ENCODE assay signal across 17 cellular contexts in genomic region chr12:68733661-68734071, GRCh38. TPM values are rescaled to one million over a fixed set of nuclear protein-coding genes. Genes with fewer than 3 reads are reported as not detected.
A peak's percentile ranks its signal among the peaks of the same experiment; 100 is the strongest.
DNase-seq lines count a peak whose midpoint lies in the region; ATAC-seq, FAIRE-seq and TF ChIP-seq lines count a peak whose summit lies in the region.
"Had no signal": no experiment of that assay in that cellular context is flagged by ENCODE, and none has a peak within 500 bp of the region (broad histone marks: within the 10 kb centered on the region; RNA-seq: fewer than 3 reads in every experiment).

No MANE protein-coding gene starts in this region.

- FAIRE-seq in HepG2 (lab: Jason Lieb, UNC), result no peak
- FAIRE-seq: GM12878, pancreas had no signal

- CTCF ChIA-PET in HepG2 (lab: Yijun Ruan, JAX; ENCODE audit: low intra/inter-chr PET ratio, low total read pairs), result no interaction called here
- CTCF ChIA-PET in HEK293T (lab: Yijun Ruan, JAX), result no interaction called here

- H3K4me3 ChIP-seq in HepG2 (replicated peaks in 1 of 3; ENCODE audit: insufficient read depth in 1 of 3, low read depth in 2 of 3, low read length in 3 of 3) (no peak overlapping the region), right lobe of liver (no peak overlapping the region), fibroblast of mammary gland (ENCODE audit: control insufficient read depth, low read depth, low read length) (no peak overlapping the region), lower lobe of right lung (no peak overlapping the region)
- H3K4me3 ChIP-seq: gastroesophageal sphincter, GM12878, pancreas, PC-9 had no signal

- BruUV-seq in HepG2 (replicated peaks; lab: Mats Ljungman, UMichigan), result no TSS peak

- TF ChIP-seq POLR2A in HepG2 (IDR thresholded peaks at IDR 0.05; ENCODE audit: insufficient read depth in 1 of 2, low read depth in 2 of 2, low read length in 2 of 2) (no peak), right lobe of liver (IDR thresholded peaks at IDR 0.05) (no peak)

- no peak overlapping the region for H3K27ac ChIP-seq in HepG2 (ENCODE audit: extremely low read length, insufficient read depth, low read length)
- H3K27ac ChIP-seq in right lobe of liver, result no peak overlapping the region
- no peak overlapping the region for H3K27ac ChIP-seq in lower lobe of right lung
- H3K27ac ChIP-seq: gastroesophageal sphincter, pancreas, PC-9 had no signal

- TF ChIP-seq CTCF in HepG2 (CRISPR knock-in tag; IDR thresholded peaks at IDR 0.05) (no peak), right lobe of liver (IDR thresholded peaks at IDR 0.05) (no peak), fibroblast of mammary gland (conservative IDR thresholded peaks at IDR 0.05; ENCODE audit: control insufficient read depth, insufficient read depth, low read depth, low read length) (no peak), lower lobe of right lung (IDR thresholded peaks at IDR 0.05) (no peak)

- DNase-seq in HepG2 (ENCODE audit: low spot score), result no peak
- DNase-seq in right lobe of liver, result no peak
- peak; percentile 65 for DNase-seq in fibroblast of mammary gland (ENCODE audit: low read depth)
- DNase-seq in lower lobe of right lung, result no peak
- DNase-seq in HEK293T (ENCODE audit: extremely low spot score), result no peak
- no peak for DNase-seq in OCI-M1 (lab: John Stamatoyannopoulos, UW)
- DNase-seq in NCI-H187 treated with DMSO at 0.1 percent for 48 hours (lab: John Stamatoyannopoulos, UW), result no peak
- DNase-seq: activated CD4-positive, alpha-beta T cell treated with anti-CD3 and anti-CD28 coated beads for 1 hour; DMS79; immature natural killer cell; midbrain; NCI-H510A treated with DMSO at 0.1 percent for 48 hours; pancreas; PC-9 had no signal

- no peak for TF ChIP-seq RAD21 in HepG2 (CRISPR knock-in tag; IDR thresholded peaks at IDR 0.05)

- H3K27me3 ChIP-seq in HepG2 (ENCODE audit: control insufficient read depth in 1 of 2, insufficient read depth in 2 of 2, low read length in 2 of 2) (no peaks in the 10 kb centered on the region), right lobe of liver (no peaks in the 10 kb centered on the region), lower lobe of right lung (ENCODE audit: low read depth) (no peaks in the 10 kb centered on the region)
- H3K27me3 ChIP-seq: gastroesophageal sphincter, pancreas had no signal

- intact Hi-C loops in HepG2 (cut with micrococcal nuclease; ENCODE audit: unreplicated experiment), result no loop called here
- intact Hi-C loops in right lobe of liver (cut with DNase I), result no loop called here
- intact Hi-C loops in lower lobe of right lung (cut with DNase I), result no loop called here

- H3K4me2 ChIP-seq in HepG2 (ENCODE audit: low read depth, low read length), result no peak overlapping the region
- H3K4me2 ChIP-seq: PC-9 had no signal

- H4K20me1 ChIP-seq in HepG2 (ENCODE audit: insufficient read depth, low read length), result no peaks in the 10 kb centered on the region

- no peak overlapping the region for H3K9ac ChIP-seq in HepG2 (ENCODE audit: insufficient read depth, low read depth, low read length)

- H3K9me3 ChIP-seq in HepG2 (ENCODE audit: low read length) (no peaks in the 10 kb centered on the region), right lobe of liver (no peaks in the 10 kb centered on the region), lower lobe of right lung (no peaks in the 10 kb centered on the region)
- H3K9me3 ChIP-seq: gastroesophageal sphincter, pancreas had no signal

- POLR2A ChIA-PET in HepG2 (lab: Yijun Ruan, JAX) (no interaction called here), HEK293T (lab: Yijun Ruan, JAX) (no interaction called here)

- ATAC-seq in HepG2, result no peak
- no peak for ATAC-seq in right lobe of liver
- ATAC-seq in SK-N-SH treated with all-trans-retinoic acid at 6 μM for 48 hours, result peak; percentile 76
- ATAC-seq in lower lobe of right lung, result no peak
- ATAC-seq: gastroesophageal sphincter, GM12878, pancreas had no signal

- no peaks in the 10 kb centered on the region for H3K79me2 ChIP-seq in HepG2 (ENCODE audit: insufficient read depth, low read length)

- no peaks in the 10 kb centered on the region for H3K4me1 ChIP-seq in HepG2 (ENCODE audit: insufficient read depth, low read length)
- no peaks in the 10 kb centered on the region for H3K4me1 ChIP-seq in right lobe of liver
- H3K4me1 ChIP-seq in lower lobe of right lung, result no peaks in the 10 kb centered on the region
- H3K4me1 ChIP-seq: gastroesophageal sphincter, pancreas had no signal

- H2AFZ ChIP-seq in HepG2 (ENCODE audit: low read length), result no peak overlapping the region
- H2AFZ ChIP-seq: PC-9 had no signal

- TF ChIP-seq EP300 in HepG2 (IDR thresholded peaks at IDR 0.05; ENCODE audit: low read depth in 2 of 2, low read length in 2 of 2) (no peak), HepG2 (CRISPR knock-in tag; IDR thresholded peaks at IDR 0.05; ENCODE audit: borderline replicate concordance) (no peak)

- H3K36me3 ChIP-seq in HepG2 (replicated peaks in 1 of 2; ENCODE audit: control insufficient read depth in 1 of 2, insufficient read depth in 2 of 2, low read length in 2 of 2) (peaks cover 13 to 54% of the 10 kb centered on the region in 2 experiments), right lobe of liver (peaks cover 0 to 39% (median 15%) of the 10 kb centered on the region in 4 donors), lower lobe of right lung (peaks cover 61% of the 10 kb centered on the region)

- WGBS in HepG2 (ENCODE audit: low lambda C conversion rate), result 99% methylated on average over 4 of the region's 4 CpGs
- 91% methylated on average over 4 of the region's 4 CpGs for WGBS in right lobe of liver (ENCODE audit: insufficient coverage, low coverage, low lambda C conversion rate, missing lambda C conversion rate)

- in situ Hi-C loops in HepG2 (cut with HindIII; ENCODE audit: extremely low pct_ligation_motif_present, low pct_unique_long_range_greater_than_20kb), result no loop called here

TF ChIP-seq in HepG2, 621 proteins besides CTCF, POLR2A, EP300 and RAD21:
- TF ChIP-seq NBN (conservative IDR thresholded peaks at IDR 0.05) (no peak), NFE2L2 (IDR thresholded peaks at IDR 0.05; ENCODE audit: low read length) (peak; percentile 38; the same call in 1 of the 2 replicates)

TF ChIP-seq in SK-N-SH treated with all-trans-retinoic acid at 6 μM for 48 hours, 23 proteins besides CTCF, POLR2A, EP300 and RAD21 (continues in another document):
- TF ChIP-seq CSDC2 (CRISPR knock-in tag; IDR thresholded peaks at IDR 0.05) (no peak), RARB (CRISPR knock-in tag; IDR thresholded peaks at IDR 0.05) (no peak)

TF ChIP-seq in HEK293T, 16 proteins besides CTCF, POLR2A, EP300 and RAD21:
- no peak for TF ChIP-seq FOXA1 (IDR thresholded peaks at IDR 0.05)
- TF ChIP-seq NFRKB (IDR thresholded peaks at IDR 0.05), result no peak
- no peak for TF ChIP-seq CTBP1 (IDR thresholded peaks at IDR 0.05; ENCODE audit: borderline replicate concordance)

RNA-seq across cellular contexts. Expression of gene SLC35E3, which starts 12.3 kb away (rescaled TPM):
- total RNA-seq in HepG2 (2016; rRNA removed; fragmentation: Illumina TruSeq; extraction: Trizol) (12.2 and 22.1 TPM in 2 replicates), right lobe of liver (1 to 10 TPM; 2.4 to 7.7 (median 6.7) TPM), lower lobe of right lung (16.5 TPM)
- 2.1 and 4.5 TPM in 2 replicates for total RNA-seq in HepG2 (2016; cell fraction: cytosol; rRNA removed; fragmentation: Illumina TruSeq; extraction: Trizol; ENCODE audit: low read depth)
- total RNA-seq in HepG2 (2016; cell fraction: insoluble cytoplasmic fraction; rRNA removed; fragmentation: Illumina TruSeq; extraction: Trizol), result 14.0 and 22.7 TPM in 2 replicates
- 9.0 and 9.8 TPM in 2 replicates for total RNA-seq in HepG2 (2016; cell fraction: membrane; rRNA removed; fragmentation: Illumina TruSeq; extraction: Trizol)
- total RNA-seq in HepG2 (2016; cell fraction: nucleus; rRNA removed; fragmentation: Illumina TruSeq; extraction: Trizol), result 15.3 and 17.2 TPM in 2 replicates
- 10.2 and 13.0 TPM in 2 replicates for polyA plus RNA-seq in HepG2 (2011; rRNA removed)
- 4.5 and 6.1 TPM in 2 replicates for polyA plus RNA-seq in HepG2 (2011; cell fraction: cytosol; rRNA removed)
- 9.5 and 9.7 TPM in 2 replicates for polyA plus RNA-seq in HepG2 (2011; cell fraction: nucleus; rRNA removed)
- polyA plus RNA-seq in HepG2 (2012), result 10.4 and 19.7 TPM in 2 replicates
- 3.2 and 4.1 TPM in 2 replicates for polyA plus RNA-seq in HepG2 (2016; cell fraction: cytosol; fragmentation: Illumina TruSeq; extraction: Trizol; ENCODE audit: low read depth)
- polyA plus RNA-seq in HepG2 (2016; cell fraction: insoluble cytoplasmic fraction; fragmentation: Illumina TruSeq; extraction: Trizol; ENCODE audit: low read depth), result 10.3 and 11.1 TPM in 2 replicates
- polyA plus RNA-seq in HepG2 (2016; cell fraction: membrane; fragmentation: Illumina TruSeq; extraction: Trizol; ENCODE audit: low read depth), result 5.8 and 5.9 TPM in 2 replicates
- 25.5 and 30.0 TPM in 2 replicates for polyA plus RNA-seq in HepG2 (2016; cell fraction: nucleus; fragmentation: Illumina TruSeq; extraction: Trizol; ENCODE audit: insufficient read depth, low read depth)
- 6.7 and 11.0 TPM in 2 replicates for polyA minus RNA-seq in HepG2 (2011; rRNA and poly(A)+ RNA removed; ENCODE audit: low replicate concordance)
- 5.7 and 6.3 TPM in 2 replicates for polyA minus RNA-seq in HepG2 (2011; cell fraction: cytosol; rRNA and poly(A)+ RNA removed)
- 7.2 and 11.7 TPM in 2 replicates for polyA minus RNA-seq in HepG2 (2011; cell fraction: nucleus; rRNA and poly(A)+ RNA removed)

RNA-seq across cellular contexts. Expression of gene NUP107, which starts 46.9 kb away (rescaled TPM):
- total RNA-seq in HepG2 (2016; rRNA removed; fragmentation: Illumina TruSeq; extraction: Trizol), result 100 and 125 TPM in 2 replicates
- 25.1 and 25.6 TPM in 2 replicates for total RNA-seq in HepG2 (2016; cell fraction: cytosol; rRNA removed; fragmentation: Illumina TruSeq; extraction: Trizol; ENCODE audit: low read depth)
- total RNA-seq in HepG2 (2016; cell fraction: insoluble cytoplasmic fraction; rRNA removed; fragmentation: Illumina TruSeq; extraction: Trizol), result 97.0 and 127 TPM in 2 replicates
- total RNA-seq in HepG2 (2016; cell fraction: membrane; rRNA removed; fragmentation: Illumina TruSeq; extraction: Trizol), result 19.8 and 25.3 TPM in 2 replicates
- total RNA-seq in HepG2 (2016; cell fraction: nucleus; rRNA removed; fragmentation: Illumina TruSeq; extraction: Trizol), result 109 and 116 TPM in 2 replicates
- polyA plus RNA-seq in HepG2 (2011; rRNA removed), result 42.2 and 54.7 TPM in 2 replicates
- polyA plus RNA-seq in HepG2 (2011; cell fraction: cytosol; rRNA removed), result 13.5 and 14.0 TPM in 2 replicates
- polyA plus RNA-seq in HepG2 (2011; cell fraction: nucleus; rRNA removed), result 87.7 and 98.0 TPM in 2 replicates
- 37.1 and 46.0 TPM in 2 replicates for polyA plus RNA-seq in HepG2 (2012)
- polyA plus RNA-seq in HepG2 (2016; cell fraction: cytosol; fragmentation: Illumina TruSeq; extraction: Trizol; ENCODE audit: low read depth), result 2.6 and 2.8 TPM in 2 replicates
- polyA plus RNA-seq in HepG2 (2016; cell fraction: insoluble cytoplasmic fraction; fragmentation: Illumina TruSeq; extraction: Trizol; ENCODE audit: low read depth), result 66.1 and 68.1 TPM in 2 replicates
- 3.8 and 5.3 TPM in 2 replicates for polyA plus RNA-seq in HepG2 (2016; cell fraction: membrane; fragmentation: Illumina TruSeq; extraction: Trizol; ENCODE audit: low read depth)
- 137 and 147 TPM in 2 replicates for polyA plus RNA-seq in HepG2 (2016; cell fraction: nucleus; fragmentation: Illumina TruSeq; extraction: Trizol; ENCODE audit: insufficient read depth, low read depth)
- polyA minus RNA-seq in HepG2 (2011; rRNA and poly(A)+ RNA removed; ENCODE audit: low replicate concordance), result 17.0 and 57.8 TPM in 2 replicates
- polyA minus RNA-seq in HepG2 (2011; cell fraction: cytosol; rRNA and poly(A)+ RNA removed), result 22.0 and 22.8 TPM in 2 replicates
- 112 and 123 TPM in 2 replicates for polyA minus RNA-seq in HepG2 (2011; cell fraction: nucleus; rRNA and poly(A)+ RNA removed)
- 10 to 100 TPM in 4 of 6 experiments, 1 to 10 TPM in 2; 9.6 to 17.7 (median 11.9) TPM for total RNA-seq in right lobe of liver
- total RNA-seq in lower lobe of right lung, result 30.2 TPM
